In genomic region chr1:110235839-110236682, GRCh38 we compare ENCODE assay signal across 9 cellular contexts. TPM values are rescaled to one million over a fixed set of nuclear protein-coding genes. Genes with fewer than 3 reads are reported as not detected.
A peak's percentile ranks its signal among the peaks of the same experiment; 100 is the strongest.
DNase-seq lines count a peak whose midpoint lies in the region; ATAC-seq and TF ChIP-seq lines count a peak whose summit lies in the region.
"Had no signal": no experiment of that assay in that cellular context is flagged by ENCODE, and none has a peak within 500 bp of the region (broad histone marks: within the 10 kb centered on the region; RNA-seq: fewer than 3 reads in every experiment).

No MANE protein-coding gene starts in this region.

- intact Hi-C loops in IMR-90 (cut with micrococcal nuclease): no loop called here
- intact Hi-C loops in thyroid gland (cut with DNase I): no loop called here

- H3K36me3 ChIP-seq in IMR-90 (ENCODE audit: control insufficient read depth, insufficient read depth, low read length): no peaks in the 10 kb centered on the region
- no peaks in the 10 kb centered on the region for H3K36me3 ChIP-seq in thyroid gland
- H3K36me3 ChIP-seq in tibial nerve: peaks cover 0 to 50% (median 4%) of the 10 kb centered on the region in 3 donors
- H3K36me3 ChIP-seq: SJSA1 had no signal

- H3K9me3 ChIP-seq in IMR-90 (ENCODE audit: control insufficient read depth, insufficient read depth, low read length) (no peaks in the 10 kb centered on the region), thyroid gland (no peaks in the 10 kb centered on the region), tibial nerve (peaks cover 0 to 12% (median 0%) of the 10 kb centered on the region in 4 donors)
- H3K9me3 ChIP-seq: SJSA1 had no signal

- H3K9me3 Mint-ChIP-seq in activated naive CD8-positive, alpha-beta T cell treated with anti-CD3 and anti-CD28 coated beads for 36 hours: no peaks in the 10 kb centered on the region
- no peaks in the 10 kb centered on the region for H3K9me3 Mint-ChIP-seq in natural killer cell treated with Interleukin-12 subunit alpha and Interleukin-12 subunit beta and Interleukin-15 and Interleukin-18, amount 100 ng/mL, for 72 hours

- H4K5ac ChIP-seq in IMR-90 (ENCODE audit: low read depth, low read length): no peak overlapping the region; the same call in 1 of the 2 replicates

- no peak overlapping the region for H3K9ac ChIP-seq in IMR-90 (ENCODE audit: low read depth, low read length)

- no CpG with 5 or more reads among the region's 11 CpGs for WGBS in IMR-90 (ENCODE audit: extremely low coverage in 2 of 2, insufficient read length in 1 of 2), 2 experiments
- WGBS in thyroid gland, 2 donors: 78 to 82% methylated on average over 11 of the region's 11 CpGs
- WGBS in tibial nerve, 2 donors: 59 to 61% methylated on average over 11 of the region's 11 CpGs

- TF ChIP-seq RAD21 in IMR-90 (IDR thresholded peaks at IDR 0.05; ENCODE audit: low read length): no peak

- no peak overlapping the region for H2AK5ac ChIP-seq in IMR-90 (ENCODE audit: low read depth, low read length)

- TF ChIP-seq POLR2A in IMR-90 (IDR thresholded peaks at IDR 0.05; ENCODE audit: low read depth, low read length): no peak
- no peak for TF ChIP-seq POLR2A in thyroid gland (IDR thresholded peaks at IDR 0.05)
- no peak for TF ChIP-seq POLR2A in tibial nerve (IDR thresholded peaks at IDR 0.05)

- H3K27ac Mint-ChIP-seq in activated naive CD8-positive, alpha-beta T cell treated with anti-CD3 and anti-CD28 coated beads for 36 hours: peak overlapping the region; percentile 94
- peak overlapping the region; percentile 18 to 33 for H3K27ac Mint-ChIP-seq in natural killer cell treated with Interleukin-12 subunit alpha and Interleukin-12 subunit beta and Interleukin-15 and Interleukin-18, amount 100 ng/mL, for 72 hours

- DNase-seq in GM03348 (ENCODE audit: low spot score): peak; percentile 75
- peak; percentile 85 for DNase-seq in IMR-90
- peak; percentile 46 for DNase-seq in activated naive CD8-positive, alpha-beta T cell treated with anti-CD3 and anti-CD28 coated beads for 36 hours
- no peak for DNase-seq in natural killer cell treated with Interleukin-12 subunit alpha and Interleukin-12 subunit beta and Interleukin-15 and Interleukin-18, amount 100 ng/mL, for 72 hours (ENCODE audit: low spot score)
- no peak for DNase-seq in superior temporal gyrus (ENCODE audit: extremely low spot score)
- DNase-seq in thyroid gland: no peak
- no peak for DNase-seq in tibial nerve (ENCODE audit: low spot score in 2 of 2)

- peaks cover 13% of the 10 kb centered on the region for H3K36me3 Mint-ChIP-seq in activated naive CD8-positive, alpha-beta T cell treated with anti-CD3 and anti-CD28 coated beads for 36 hours
- H3K36me3 Mint-ChIP-seq in natural killer cell treated with Interleukin-12 subunit alpha and Interleukin-12 subunit beta and Interleukin-15 and Interleukin-18, amount 100 ng/mL, for 72 hours: no peaks in the 10 kb centered on the region

- TF ChIP-seq CTCF in IMR-90 (conservative IDR thresholded peaks at IDR 0.05; ENCODE audit: low read depth, low read length) (no peak), thyroid gland (IDR thresholded peaks at IDR 0.05) (no peak), tibial nerve (IDR thresholded peaks at IDR 0.05) (no peak)

- no peak overlapping the region for H3K23ac ChIP-seq in IMR-90 (ENCODE audit: low read depth, low read length)

- H3K27me3 Mint-ChIP-seq in activated naive CD8-positive, alpha-beta T cell treated with anti-CD3 and anti-CD28 coated beads for 36 hours: no peaks in the 10 kb centered on the region
- H3K27me3 Mint-ChIP-seq in natural killer cell treated with Interleukin-12 subunit alpha and Interleukin-12 subunit beta and Interleukin-15 and Interleukin-18, amount 100 ng/mL, for 72 hours: peaks cover 0 to 15% of the 10 kb centered on the region in 2 donors

- ATAC-seq in IMR-90 (ENCODE audit: low read depth): peak; percentile 76
- ATAC-seq in natural killer cell treated with Interleukin-12 subunit alpha and Interleukin-12 subunit beta and Interleukin-15 and Interleukin-18, amount 100 ng/mL, for 72 hours: peak in 1 of 2 donors; percentile 75
- no peak for ATAC-seq in HG03457 (IDR thresholded peaks at IDR 0.05; ENCODE audit: unreplicated experiment)

- no peak overlapping the region for H2BK20ac ChIP-seq in IMR-90 (ENCODE audit: low read depth, low read length)

- no peaks in the 10 kb centered on the region for H4K20me1 ChIP-seq in IMR-90 (ENCODE audit: insufficient read depth, low read length)

- no peak overlapping the region for H3K14ac ChIP-seq in IMR-90 (replicated peaks; ENCODE audit: low read depth, low read length)

- H3K27me3 ChIP-seq in IMR-90 (ENCODE audit: control insufficient read depth, insufficient read depth, low read length) (peaks cover 12% of the 10 kb centered on the region), thyroid gland (no peaks in the 10 kb centered on the region), tibial nerve (no peaks in the 10 kb centered on the region)

- POLR2A ChIA-PET in IMR-90 (lab: Charles Lee; ENCODE audit: unreplicated experiment): no interaction called here

- peak overlapping the region; percentile 69 for H2AFZ ChIP-seq in IMR-90 (replicated peaks; ENCODE audit: low read length, poor library complexity)

- H3K4me1 ChIP-seq in IMR-90 (ENCODE audit: control insufficient read depth, insufficient read depth, low read length): peaks cover 6% of the 10 kb centered on the region; the same call in 1 of the 2 replicates
- H3K4me1 ChIP-seq in thyroid gland: no peaks in the 10 kb centered on the region
- H3K4me1 ChIP-seq in tibial nerve: peaks cover 0 to 6% (median 0%) of the 10 kb centered on the region in 4 donors
- H3K4me1 ChIP-seq: SJSA1 had no signal

- H2BK120ac ChIP-seq in IMR-90 (ENCODE audit: low read depth, low read length): no peak overlapping the region

- H4K91ac ChIP-seq in IMR-90 (ENCODE audit: insufficient read depth, low read depth, low read length): no peak overlapping the region

- H3K4me1 Mint-ChIP-seq in activated naive CD8-positive, alpha-beta T cell treated with anti-CD3 and anti-CD28 coated beads for 36 hours: peaks cover 49% of the 10 kb centered on the region
- peaks cover 0 to 3% of the 10 kb centered on the region in 2 donors for H3K4me1 Mint-ChIP-seq in natural killer cell treated with Interleukin-12 subunit alpha and Interleukin-12 subunit beta and Interleukin-15 and Interleukin-18, amount 100 ng/mL, for 72 hours (ENCODE audit: low read depth in 2 of 2)

- H3K9me1 ChIP-seq in IMR-90 (ENCODE audit: insufficient read depth, low read length): no peaks in the 10 kb centered on the region; the same call in 1 of the 2 replicates

- peak overlapping the region; percentile 66 for H2BK5ac ChIP-seq in IMR-90 (ENCODE audit: low read depth, low read length, poor library complexity, severe bottlenecking)

- H3K4me3 Mint-ChIP-seq in activated naive CD8-positive, alpha-beta T cell treated with anti-CD3 and anti-CD28 coated beads for 36 hours: peak overlapping the region; percentile 19
- H3K4me3 Mint-ChIP-seq in natural killer cell treated with Interleukin-12 subunit alpha and Interleukin-12 subunit beta and Interleukin-15 and Interleukin-18, amount 100 ng/mL, for 72 hours: no peak overlapping the region

- in situ Hi-C loops in IMR-90 (cut with MboI; ENCODE audit: low sequenced_read_pairs): no loop called here

- no TSS peak for BruUV-seq in IMR-90 (replicated peaks; lab: Mats Ljungman, UMichigan)

- no peak overlapping the region for H3K4me3 ChIP-seq in IMR-90 (ENCODE audit: insufficient read depth, low read depth, low read length)
- H3K4me3 ChIP-seq in thyroid gland (replicated peaks in 1 of 3): no peak overlapping the region
- H3K4me3 ChIP-seq in tibial nerve: no peak overlapping the region
- H3K4me3 ChIP-seq: SJSA1 had no signal

- H3K4ac ChIP-seq in IMR-90 (ENCODE audit: low read depth, low read length): no peak overlapping the region

- no peak for TF ChIP-seq EP300 in tibial nerve (IDR thresholded peaks at IDR 0.05)

- CTCF ChIA-PET in IMR-90 (lab: Yijun Ruan, JAX): interaction anchor here (0.6 kb wide), 1 partner anchor 12 kb away, joined by 3 read pairs; no protein-coding TSS in a partner anchor

- no peak overlapping the region for H3K56ac ChIP-seq in IMR-90 (ENCODE audit: extremely low read depth, insufficient read depth, low read length)

- H3K27ac ChIP-seq in IMR-90 (ENCODE audit: insufficient read depth, low read length): no peak overlapping the region
- no peak overlapping the region for H3K27ac ChIP-seq in thyroid gland
- no peak overlapping the region for H3K27ac ChIP-seq in tibial nerve
- H3K27ac ChIP-seq: SJSA1 had no signal

- dilution Hi-C loops in IMR-90 (cut with HindIII; ENCODE audit: low sequenced_read_pairs, unreplicated experiment): no loop called here

- H2BK15ac ChIP-seq in IMR-90 (ENCODE audit: low read depth, low read length): no peak overlapping the region

- H3K79me1 ChIP-seq in IMR-90 (ENCODE audit: low read depth in 1 of 2, low read length in 2 of 2): no peaks in the 10 kb centered on the region

- H4K8ac ChIP-seq in IMR-90 (ENCODE audit: low read depth in 2 of 2, low read length in 2 of 2): peak overlapping the region in 1 of 2 experiments; percentile 49; a peak in 1 of 4 replicates

- H2AK9ac ChIP-seq in IMR-90 (replicated peaks; ENCODE audit: low read depth, low read length, poor library complexity): no peak overlapping the region

- no peak overlapping the region for H3K4me2 ChIP-seq in IMR-90 (ENCODE audit: low read depth, low read length)

- no peak overlapping the region for H3K18ac ChIP-seq in IMR-90 (ENCODE audit: low read depth, low read length)

TF ChIP-seq in IMR-90, 13 proteins besides CTCF, POLR2A, EP300 and RAD21 (continues in another document):
- TF ChIP-seq CEBPB (IDR thresholded peaks at IDR 0.05; ENCODE audit: low read depth, low read length) (peak; percentile 64; the same call in 1 of the 2 replicates), RCOR1 (IDR thresholded peaks at IDR 0.05; ENCODE audit: insufficient replicate concordance, low read length) (no peak), RFX5 (IDR thresholded peaks at IDR 0.05; ENCODE audit: low read depth, low read length) (peak; percentile 91), FOS (IDR thresholded peaks at IDR 0.05; ENCODE audit: low read depth, low read length) (peak; percentile 26; the same call in 1 of the 2 replicates), MAZ (IDR thresholded peaks at IDR 0.05; ENCODE audit: borderline replicate concordance, low read depth, low read length) (0 out of 2 replicates have a peak, but pooled peaks have one; percentile 17), NFE2L2 (IDR thresholded peaks at IDR 0.05; ENCODE audit: low read depth, low read length) (peak; percentile 50; the same call in 1 of the 2 replicates)

RNA-seq across cellular contexts. Expression of gene KCNC4, which starts 25.9 kb away (rescaled TPM):
- 0.18 and 0.28 TPM in 2 replicates for total RNA-seq in IMR-90 (2012; rRNA removed)
- polyA plus RNA-seq in IMR-90 (2012; rRNA removed): 1.9 and 2.3 TPM in 2 replicates
- polyA plus RNA-seq in IMR-90 (2012; cell fraction: cytosol; rRNA removed): 1.3 and 2.1 TPM in 2 replicates
- polyA plus RNA-seq in IMR-90 (2012; cell fraction: nucleus; rRNA removed; ENCODE audit: low replicate concordance): 2.6 and 5.8 TPM in 2 replicates
- total RNA-seq in activated naive CD8-positive, alpha-beta T cell treated with anti-CD3 and anti-CD28 coated beads for 36 hours: 1 to 10 TPM; 6.9 to 8.0 TPM
- 1 to 10 TPM in 1 of 2 donors, under 1 TPM in 1; 0.88 to 2.1 TPM for total RNA-seq in natural killer cell treated with Interleukin-12 subunit alpha and Interleukin-12 subunit beta and Interleukin-15 and Interleukin-18, amount 100 ng/mL, for 72 hours
- 10 to 100 TPM in 1 of 4 donors, 1 to 10 TPM in 3; 3.8 to 12.5 (median 4.6) TPM for total RNA-seq in thyroid gland
- total RNA-seq in tibial nerve: 1 to 10 TPM; 2.9 to 9.0 (median 6.1) TPM

Comparison
In these comparisons a context has a peak if more than half of its experiments do, and no peak if none do; other contexts are left out.
1. DNase-seq: peak in GM03348 (single experiment), IMR-90 (single experiment) and activated naive CD8-positive, alpha-beta T cell treated with anti-CD3 and anti-CD28 coated beads for 36 hours (single experiment); none in natural killer cell treated with Interleukin-12 subunit alpha and Interleukin-12 subunit beta and Interleukin-15 and Interleukin-18, amount 100 ng/mL, for 72 hours (single experiment), superior temporal gyrus (single experiment), thyroid gland (0 of 2) and tibial nerve (0 of 2).